In the genomic region with DNA sequence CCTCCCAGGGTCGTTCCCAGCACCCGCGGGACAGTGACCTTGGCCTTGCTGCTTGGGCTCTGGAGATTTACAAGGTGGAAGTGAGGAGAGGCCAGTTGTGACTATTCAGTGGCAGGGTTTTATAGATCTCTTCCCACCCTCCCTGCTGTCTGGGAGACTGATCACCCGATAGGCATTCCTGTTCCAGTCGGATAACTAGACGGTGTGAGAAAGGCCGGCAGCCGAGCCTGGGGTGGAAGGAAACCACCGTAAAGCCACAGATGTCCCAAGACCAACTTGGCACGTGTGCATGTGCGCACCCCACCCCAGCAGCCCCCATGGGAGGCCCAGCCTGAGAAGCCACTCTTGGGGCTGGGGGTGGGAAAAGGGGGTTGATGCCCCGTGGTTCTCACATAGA, we compare ENCODE assay signal across 10 cellular contexts.
DNase-seq lines count a peak whose midpoint lies in the region; ATAC-seq, FAIRE-seq and TF ChIP-seq lines count a peak whose summit lies in the region.
"Had no signal": no experiment of that assay in that cellular context is flagged by ENCODE, and none has a peak within 500 bp of the region (broad histone marks: within the 10 kb centered on the region; RNA-seq: fewer than 3 reads in every experiment).

No MANE protein-coding gene starts in this region.

- H3K4me3 ChIP-seq in SK-N-SH (ENCODE audit: low read depth in 2 of 2, low read length in 1 of 2), result no peak overlapping the region
- H3K4me3 ChIP-seq in rectal smooth muscle tissue (ENCODE audit: low read length), result no peak overlapping the region
- H3K4me3 ChIP-seq in lower leg skin (ENCODE audit: low read depth, poor library complexity, severe bottlenecking), result no peak overlapping the region

- H3K36me3 ChIP-seq in SK-N-SH (replicated peaks in 1 of 2; ENCODE audit: control insufficient read depth in 1 of 2, insufficient read depth in 2 of 2, low read length in 1 of 2) (peaks cover 4 to 32% of the 10 kb centered on the region in 2 experiments), rectal smooth muscle tissue (ENCODE audit: control insufficient read depth, insufficient read depth, low read length) (peaks cover 7% of the 10 kb centered on the region)

- H3K79me2 ChIP-seq in SK-N-SH (ENCODE audit: insufficient read depth), result no peaks in the 10 kb centered on the region

- no peak for FAIRE-seq in D721Med (lab: Jason Lieb, UNC)

- H3K9me2 ChIP-seq in SK-N-SH, result no peaks in the 10 kb centered on the region

- 85% methylated on average over 10 of the region's 12 CpGs for WGBS in SK-N-SH (ENCODE audit: low lambda C conversion rate)
- WGBS in lower leg skin, 2 donors, result 60 to 64% methylated on average over 9 of the region's 12 CpGs

- H3F3A ChIP-seq in SK-N-SH (replicated peaks; ENCODE audit: insufficient read depth), result no peaks in the 10 kb centered on the region

- POLR2A ChIA-PET in SK-N-SH (lab: Yijun Ruan, JAX), result interaction anchor here (1.0 kb wide), 1 partner anchor 31 kb away, joined by 3 read pairs; no protein-coding TSS in a partner anchor

- H4K20me1 ChIP-seq in SK-N-SH (ENCODE audit: insufficient read depth), result 0 out of 2 replicates have a peak, but pooled peaks cover 5% of the 10 kb centered on the region

- no peak for TF ChIP-seq EP300 in SK-N-SH (IDR thresholded peaks at IDR 0.05; ENCODE audit: borderline replicate concordance in 1 of 2, low read depth in 1 of 2, low read length in 1 of 2)

- in situ Hi-C loops in Caki2 (cut with HindIII; ENCODE audit: low pct_unique_long_range_greater_than_20kb, low sequenced_read_pairs), result no loop called here

- peak; percentile 30 for ATAC-seq in foreskin keratinocyte
- no peak for ATAC-seq in GM21576 (IDR thresholded peaks at IDR 0.05; ENCODE audit: unreplicated experiment)
- ATAC-seq: T-helper 17 cell had no signal

- H3K4me1 ChIP-seq in SK-N-SH (ENCODE audit: control insufficient read depth in 1 of 2, insufficient read depth in 2 of 2, low read depth in 1 of 2, low read length in 1 of 2) (peaks cover 11 to 85% of the 10 kb centered on the region in 2 experiments; a peak in 3 of 4 replicates), foreskin keratinocyte (peaks cover 17% of the 10 kb centered on the region), rectal smooth muscle tissue (ENCODE audit: control insufficient read depth, insufficient read depth, low read length) (peaks cover 48% of the 10 kb centered on the region)

- H2AFZ ChIP-seq in SK-N-SH (ENCODE audit: low read depth), result no peak overlapping the region

- H3K27ac ChIP-seq in SK-N-SH (ENCODE audit: low read depth in 2 of 2, low read length in 1 of 2), result peak overlapping the region; percentile 20 to 91
- H3K27ac ChIP-seq in foreskin keratinocyte, result peak overlapping the region; percentile 70
- H3K27ac ChIP-seq in rectal smooth muscle tissue (ENCODE audit: low read depth, low read length), result peak overlapping the region; percentile 80

- no peak for TF ChIP-seq RAD21 in SK-N-SH (IDR thresholded peaks at IDR 0.05; ENCODE audit: low read length)

- CTCF ChIA-PET in SK-N-SH (lab: Yijun Ruan, JAX), result interaction anchor here (8.9 kb wide), 1 partner anchor 35 kb away, joined by 53 read pairs; no protein-coding TSS in a partner anchor

- TF ChIP-seq CTCF in SK-N-SH (IDR thresholded peaks at IDR 0.05), result no peak
- TF ChIP-seq CTCF in foreskin keratinocyte (conservative IDR thresholded peaks at IDR 0.05), result no peak
- no peak for TF ChIP-seq CTCF in D721Med (IDR thresholded peaks at IDR 0.05; ENCODE audit: insufficient read depth, missing control alignments)
- no peak for TF ChIP-seq CTCF in lower leg skin (IDR thresholded peaks at IDR 0.05)

- intact Hi-C loops in lower leg skin (cut with DNase I; ENCODE audit: low total_unique reads), result no loop called here

- H3K4me2 ChIP-seq in SK-N-SH, result no peak overlapping the region

- no peak for TF ChIP-seq POLR2A in lower leg skin (IDR thresholded peaks at IDR 0.05)

- DNase-seq in Caki2 (ENCODE audit: low read depth) (peak; percentile 41), SK-N-SH (no peak), foreskin keratinocyte (peak in 1 of 2 donors; percentile 61), D721Med (ENCODE audit: insufficient read length, low spot score) (no peak), lower leg skin (ENCODE audit: low spot score in 2 of 2) (no peak)
- DNase-seq in stimulated activated CD4-positive, alpha-beta T cell treated with anti-CD3 and anti-CD28 coated beads, Interleukin-15, amount 100 ng/mL, for 24 hours, result no peak
- DNase-seq: activated naive CD4-positive, alpha-beta T cell treated with anti-CD3 and anti-CD28 coated beads, Interleukin-2, amount 10 ng/mL, durations not matched to agents 7 days and 5 days; T-helper 17 cell had no signal

- H3K9ac ChIP-seq in SK-N-SH (no peak overlapping the region), rectal smooth muscle tissue (ENCODE audit: low read length) (no peak overlapping the region)

- H3K9me3 ChIP-seq in SK-N-SH, result no peaks in the 10 kb centered on the region

- no peaks in the 10 kb centered on the region for H3K27me3 ChIP-seq in SK-N-SH (ENCODE audit: insufficient read depth)
- no peaks in the 10 kb centered on the region for H3K27me3 ChIP-seq in foreskin keratinocyte
- no peaks in the 10 kb centered on the region for H3K27me3 ChIP-seq in rectal smooth muscle tissue (ENCODE audit: control insufficient read depth, insufficient read depth, low read length)

TF ChIP-seq in SK-N-SH, 30 proteins besides CTCF, POLR2A, EP300 and RAD21:
- TF ChIP-seq, protein P1, sequence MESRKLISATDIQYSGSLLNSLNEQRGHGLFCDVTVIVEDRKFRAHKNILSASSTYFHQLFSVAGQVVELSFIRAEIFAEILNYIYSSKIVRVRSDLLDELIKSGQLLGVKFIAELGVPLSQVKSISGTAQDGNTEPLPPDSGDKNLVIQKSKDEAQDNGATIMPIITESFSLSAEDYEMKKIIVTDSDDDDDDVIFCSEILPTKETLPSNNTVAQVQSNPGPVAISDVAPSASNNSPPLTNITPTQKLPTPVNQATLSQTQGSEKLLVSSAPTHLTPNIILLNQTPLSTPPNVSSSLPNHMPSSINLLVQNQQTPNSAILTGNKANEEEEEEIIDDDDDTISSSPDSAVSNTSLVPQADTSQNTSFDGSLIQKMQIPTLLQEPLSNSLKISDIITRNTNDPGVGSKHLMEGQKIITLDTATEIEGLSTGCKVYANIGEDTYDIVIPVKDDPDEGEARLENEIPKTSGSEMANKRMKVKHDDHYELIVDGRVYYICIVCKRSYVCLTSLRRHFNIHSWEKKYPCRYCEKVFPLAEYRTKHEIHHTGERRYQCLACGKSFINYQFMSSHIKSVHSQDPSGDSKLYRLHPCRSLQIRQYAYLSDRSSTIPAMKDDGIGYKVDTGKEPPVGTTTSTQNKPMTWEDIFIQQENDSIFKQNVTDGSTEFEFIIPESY (IDR thresholded peaks at IDR 0.05; ENCODE audit: borderline replicate concordance, low read depth), result no peak
- TF ChIP-seq ELF1 (IDR thresholded peaks at IDR 0.05), result no peak
- TF ChIP-seq POLR2AphosphoS5 (IDR thresholded peaks at IDR 0.05; ENCODE audit: low read depth, low read length), result no peak; the same call in 1 of the 2 replicates
- no peak for TF ChIP-seq GATA2 (CRISPR knock-in tag; IDR thresholded peaks at IDR 0.05)
- TF ChIP-seq RCOR1 (IDR thresholded peaks at IDR 0.05; ENCODE audit: low read length), result no peak
